In genomic region chr7:33554576-33554975, GRCh38 we compare ENCODE assay signal across 30 cellular contexts.
"Had no signal": no experiment of that assay in that cellular context is flagged by ENCODE, and none has a peak within 500 bp of the region (broad histone marks: within the 10 kb centered on the region; RNA-seq: fewer than 3 reads in every experiment).

No MANE protein-coding gene starts in this region.

- FAIRE-seq: endometrium, frontal cortex had no signal

- ATAC-seq: activated CD4-positive, CD25-positive, alpha-beta regulatory T cell treated with anti-CD3 and anti-CD28 coated beads, Interleukin-2, amount 50 U/mL, for 24 hours; natural killer cell; T-helper 17 cell had no signal

- H3K79me2 ChIP-seq: hepatocyte had no signal

- H3K4me1 ChIP-seq: right lobe of liver, tibial nerve had no signal

- H3K27ac Mint-ChIP-seq: activated naive CD4-positive, alpha-beta T cell treated with anti-CD3 and anti-CD28 coated beads for 36 hours; activated naive CD8-positive, alpha-beta T cell treated with anti-CD3 and anti-CD28 coated beads for 36 hours; activated T-helper 1 cell treated with anti-CD3 and anti-CD28 coated beads, Interleukin-12 subunit alpha, Interleukin-12 subunit beta, Interleukin-2, Interleukin-4 antibody, amounts not matched to agents 30 ng/mL and 10 ng/mL and 1 ng/mL, durations not matched to agents 14 hours and 24 hours and 36 hours; brain; dendritic cell treated with granulocyte-macrophage colony-stimulating factor and Interleukin-4, amounts not matched to agents 40 ng/mL and 50 ng/mL, for 4 days; natural killer cell; T-helper 17 cell had no signal

- H2AFZ ChIP-seq: hepatocyte had no signal

- H3K4me2 ChIP-seq: hepatocyte, smooth muscle cell had no signal

- H3K27ac ChIP-seq: adrenal gland, hepatocyte, right lobe of liver, tibial nerve, WERI-Rb-1 had no signal

- H3K9me3 ChIP-seq: adrenal gland, right lobe of liver, tibial nerve had no signal

- H3K4me3 Mint-ChIP-seq: activated naive CD4-positive, alpha-beta T cell treated with anti-CD3 and anti-CD28 coated beads for 36 hours; activated naive CD8-positive, alpha-beta T cell treated with anti-CD3 and anti-CD28 coated beads for 36 hours; activated T-helper 1 cell treated with anti-CD3 and anti-CD28 coated beads, Interleukin-12 subunit alpha, Interleukin-12 subunit beta, Interleukin-2, Interleukin-4 antibody, amounts not matched to agents 30 ng/mL and 10 ng/mL and 1 ng/mL, durations not matched to agents 14 hours and 24 hours and 36 hours; brain; dendritic cell treated with granulocyte-macrophage colony-stimulating factor and Interleukin-4, amounts not matched to agents 40 ng/mL and 50 ng/mL, for 4 days; natural killer cell; T-helper 17 cell had no signal

- DNase-seq: activated CD4-positive, alpha-beta T cell treated with anti-CD3 and anti-CD28 coated beads for 48 hours; activated CD4-positive, alpha-beta T cell treated with anti-CD3 and anti-CD28 coated beads, Interleukin-2, amount 50 U/mL, for 48 hours; activated CD8-positive, alpha-beta memory T cell treated with anti-CD3 and anti-CD28 coated beads for 24 hours; activated effector memory CD4-positive, alpha-beta T cell treated with anti-CD3 and anti-CD28 coated beads, Interleukin-2, amount 50 U/mL, for 16 hours; activated naive CD4-positive, alpha-beta T cell treated with anti-CD3 and anti-CD28 coated beads for 36 hours; activated naive CD8-positive, alpha-beta T cell treated with anti-CD3 and anti-CD28 coated beads for 36 hours; activated T-cell treated with anti-CD3 and anti-CD28 coated beads, Interleukin-2, amount 50 U/mL, for 1 hour; adrenal gland; aorta; central memory CD4-positive, alpha-beta T cell; effector CD8-positive, alpha-beta T cell; islet precursor cell; mesenchymal stem cell; natural killer cell; posterior cingulate gyrus; right lobe of liver; stimulated activated CD4-positive, alpha-beta T cell treated with anti-CD3 and anti-CD28 coated beads, Interleukin-1b, Interleukin-23, amount 100 ng/mL, for 48 hours; stimulated activated naive CD4-positive, alpha-beta T cell; T-helper 17 cell; T1000; WERI-Rb-1 had no signal

- H3K27me3 ChIP-seq: adrenal gland, hepatocyte, right lobe of liver, tibial nerve had no signal

- H3K36me3 ChIP-seq: adrenal gland, right lobe of liver, tibial nerve, WERI-Rb-1 had no signal

- H3K36me3 Mint-ChIP-seq: brain, natural killer cell had no signal

- H3K4me3 ChIP-seq: adrenal gland, hepatocyte, right lobe of liver, smooth muscle cell, tibial nerve had no signal

- H3K9me3 Mint-ChIP-seq: activated naive CD4-positive, alpha-beta T cell treated with anti-CD3 and anti-CD28 coated beads for 36 hours; activated naive CD8-positive, alpha-beta T cell treated with anti-CD3 and anti-CD28 coated beads for 36 hours; activated T-helper 1 cell treated with anti-CD3 and anti-CD28 coated beads, Interleukin-12 subunit alpha, Interleukin-12 subunit beta, Interleukin-2, Interleukin-4 antibody, amounts not matched to agents 30 ng/mL and 10 ng/mL and 1 ng/mL, durations not matched to agents 14 hours and 24 hours and 36 hours; brain; dendritic cell treated with granulocyte-macrophage colony-stimulating factor and Interleukin-4, amounts not matched to agents 40 ng/mL and 50 ng/mL, for 4 days had no signal

- H3K4me1 Mint-ChIP-seq: activated naive CD8-positive, alpha-beta T cell treated with anti-CD3 and anti-CD28 coated beads for 36 hours; natural killer cell; T-helper 17 cell had no signal

- H3K27me3 Mint-ChIP-seq: activated naive CD8-positive, alpha-beta T cell treated with anti-CD3 and anti-CD28 coated beads for 36 hours; brain; dendritic cell treated with granulocyte-macrophage colony-stimulating factor and Interleukin-4, amounts not matched to agents 40 ng/mL and 50 ng/mL, for 4 days; T-helper 17 cell had no signal
